ENCODE assay signal across 1 cellular context in the genomic region with DNA sequence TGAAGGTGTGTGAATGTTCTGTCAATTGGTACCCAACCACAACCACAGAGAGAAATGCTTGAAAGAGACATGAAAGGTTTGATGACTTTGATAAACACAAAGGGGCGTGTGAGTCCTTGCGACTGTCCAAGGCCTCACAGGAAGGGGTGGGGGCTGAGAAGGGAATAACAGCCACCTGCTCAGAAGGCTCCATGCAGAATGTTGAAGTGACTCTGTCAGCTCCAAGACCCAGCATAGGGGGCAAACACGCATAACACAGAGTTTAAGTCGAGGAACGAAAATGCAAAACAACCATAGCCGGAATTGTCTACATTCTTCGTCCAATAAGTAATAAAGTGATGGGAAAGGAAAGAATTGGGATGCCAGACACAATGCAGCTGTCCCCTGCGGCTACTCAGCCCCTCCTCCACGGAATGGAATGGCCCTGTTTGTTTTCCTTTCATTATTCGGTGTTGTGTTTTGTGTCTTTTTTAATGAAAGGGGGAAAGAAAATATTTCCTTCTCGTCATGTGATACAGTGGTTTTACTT.
A peak's percentile ranks its signal among the peaks of the same experiment; 100 is the strongest.
TF ChIP-seq lines count a peak whose summit lies in the region.

No MANE protein-coding gene starts in this region.

TF ChIP-seq in HepG2, 621 proteins besides CTCF, POLR2A, EP300 and RAD21 (continued from another document):
- TF ChIP-seq, protein P1, sequence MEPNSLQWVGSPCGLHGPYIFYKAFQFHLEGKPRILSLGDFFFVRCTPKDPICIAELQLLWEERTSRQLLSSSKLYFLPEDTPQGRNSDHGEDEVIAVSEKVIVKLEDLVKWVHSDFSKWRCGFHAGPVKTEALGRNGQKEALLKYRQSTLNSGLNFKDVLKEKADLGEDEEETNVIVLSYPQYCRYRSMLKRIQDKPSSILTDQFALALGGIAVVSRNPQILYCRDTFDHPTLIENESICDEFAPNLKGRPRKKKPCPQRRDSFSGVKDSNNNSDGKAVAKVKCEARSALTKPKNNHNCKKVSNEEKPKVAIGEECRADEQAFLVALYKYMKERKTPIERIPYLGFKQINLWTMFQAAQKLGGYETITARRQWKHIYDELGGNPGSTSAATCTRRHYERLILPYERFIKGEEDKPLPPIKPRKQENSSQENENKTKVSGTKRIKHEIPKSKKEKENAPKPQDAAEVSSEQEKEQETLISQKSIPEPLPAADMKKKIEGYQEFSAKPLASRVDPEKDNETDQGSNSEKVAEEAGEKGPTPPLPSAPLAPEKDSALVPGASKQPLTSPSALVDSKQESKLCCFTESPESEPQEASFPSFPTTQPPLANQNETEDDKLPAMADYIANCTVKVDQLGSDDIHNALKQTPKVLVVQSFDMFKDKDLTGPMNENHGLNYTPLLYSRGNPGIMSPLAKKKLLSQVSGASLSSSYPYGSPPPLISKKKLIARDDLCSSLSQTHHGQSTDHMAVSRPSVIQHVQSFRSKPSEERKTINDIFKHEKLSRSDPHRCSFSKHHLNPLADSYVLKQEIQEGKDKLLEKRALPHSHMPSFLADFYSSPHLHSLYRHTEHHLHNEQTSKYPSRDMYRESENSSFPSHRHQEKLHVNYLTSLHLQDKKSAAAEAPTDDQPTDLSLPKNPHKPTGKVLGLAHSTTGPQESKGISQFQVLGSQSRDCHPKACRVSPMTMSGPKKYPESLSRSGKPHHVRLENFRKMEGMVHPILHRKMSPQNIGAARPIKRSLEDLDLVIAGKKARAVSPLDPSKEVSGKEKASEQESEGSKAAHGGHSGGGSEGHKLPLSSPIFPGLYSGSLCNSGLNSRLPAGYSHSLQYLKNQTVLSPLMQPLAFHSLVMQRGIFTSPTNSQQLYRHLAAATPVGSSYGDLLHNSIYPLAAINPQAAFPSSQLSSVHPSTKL (CRISPR knock-in tag; IDR thresholded peaks at IDR 0.05) = peak; percentile 63
- TF ChIP-seq MED1 (CRISPR knock-in tag; IDR thresholded peaks at IDR 0.05) = peak; percentile 69
- TF ChIP-seq, protein P2, sequence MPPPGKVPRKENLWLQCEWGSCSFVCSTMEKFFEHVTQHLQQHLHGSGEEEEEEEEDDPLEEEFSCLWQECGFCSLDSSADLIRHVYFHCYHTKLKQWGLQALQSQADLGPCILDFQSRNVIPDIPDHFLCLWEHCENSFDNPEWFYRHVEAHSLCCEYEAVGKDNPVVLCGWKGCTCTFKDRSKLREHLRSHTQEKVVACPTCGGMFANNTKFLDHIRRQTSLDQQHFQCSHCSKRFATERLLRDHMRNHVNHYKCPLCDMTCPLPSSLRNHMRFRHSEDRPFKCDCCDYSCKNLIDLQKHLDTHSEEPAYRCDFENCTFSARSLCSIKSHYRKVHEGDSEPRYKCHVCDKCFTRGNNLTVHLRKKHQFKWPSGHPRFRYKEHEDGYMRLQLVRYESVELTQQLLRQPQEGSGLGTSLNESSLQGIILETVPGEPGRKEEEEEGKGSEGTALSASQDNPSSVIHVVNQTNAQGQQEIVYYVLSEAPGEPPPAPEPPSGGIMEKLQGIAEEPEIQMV (CRISPR knock-in tag; IDR thresholded peaks at IDR 0.05; ENCODE audit: low read depth) = no peak
- TF ChIP-seq HMG20A (CRISPR knock-in tag; IDR thresholded peaks at IDR 0.05; ENCODE audit: borderline replicate concordance) = peak; percentile 50; the same call in 1 of the 2 replicates
- 0 out of 2 replicates have a peak, but pooled peaks have one; percentile 32 for TF ChIP-seq ZNF644 (CRISPR knock-in tag; IDR thresholded peaks at IDR 0.05; ENCODE audit: low read depth)
- TF ChIP-seq ZSCAN22 (CRISPR knock-in tag; IDR thresholded peaks at IDR 0.05) = no peak
- no peak for TF ChIP-seq ELF4 (CRISPR knock-in tag; IDR thresholded peaks at IDR 0.05; ENCODE audit: borderline replicate concordance)
- no peak for TF ChIP-seq ZFP36L2 (CRISPR knock-in tag; IDR thresholded peaks at IDR 0.05)
- no peak for TF ChIP-seq PHF20 (CRISPR knock-in tag; IDR thresholded peaks at IDR 0.05)
- TF ChIP-seq NFYB (CRISPR knock-in tag; IDR thresholded peaks at IDR 0.05) = no peak
- peak; percentile 52 for TF ChIP-seq ZMYM4 (CRISPR knock-in tag; IDR thresholded peaks at IDR 0.05)
- no peak for TF ChIP-seq KDM6A (CRISPR knock-in tag; IDR thresholded peaks at IDR 0.05; ENCODE audit: low read depth)
- TF ChIP-seq ZNF335 (CRISPR knock-in tag; IDR thresholded peaks at IDR 0.05) = no peak
- no peak for TF ChIP-seq ZNF75D (CRISPR knock-in tag; IDR thresholded peaks at IDR 0.05; ENCODE audit: borderline replicate concordance)
- no peak for TF ChIP-seq NR2F6 (IDR thresholded peaks at IDR 0.05)
- 0 out of 2 replicates have a peak, but pooled peaks have one; percentile 15 for TF ChIP-seq NR2F6 (CRISPR knock-in tag; IDR thresholded peaks at IDR 0.05)
- TF ChIP-seq NFKBIZ (CRISPR knock-in tag; IDR thresholded peaks at IDR 0.05) = no peak
- TF ChIP-seq ZBTB20 (CRISPR knock-in tag; IDR thresholded peaks at IDR 0.05; ENCODE audit: borderline replicate concordance, low read depth) = no peak
- TF ChIP-seq, protein P3, sequence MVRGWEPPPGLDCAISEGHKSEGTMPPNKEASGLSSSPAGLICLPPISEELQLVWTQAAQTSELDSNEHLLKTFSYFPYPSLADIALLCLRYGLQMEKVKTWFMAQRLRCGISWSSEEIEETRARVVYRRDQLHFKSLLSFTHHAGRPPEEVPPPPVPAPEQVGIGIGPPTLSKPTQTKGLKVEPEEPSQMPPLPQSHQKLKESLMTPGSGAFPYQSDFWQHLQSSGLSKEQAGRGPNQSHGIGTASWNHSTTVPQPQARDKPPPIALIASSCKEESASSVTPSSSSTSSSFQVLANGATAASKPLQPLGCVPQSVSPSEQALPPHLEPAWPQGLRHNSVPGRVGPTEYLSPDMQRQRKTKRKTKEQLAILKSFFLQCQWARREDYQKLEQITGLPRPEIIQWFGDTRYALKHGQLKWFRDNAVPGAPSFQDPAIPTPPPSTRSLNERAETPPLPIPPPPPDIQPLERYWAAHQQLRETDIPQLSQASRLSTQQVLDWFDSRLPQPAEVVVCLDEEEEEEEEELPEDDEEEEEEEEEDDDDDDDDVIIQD (CRISPR knock-in tag; IDR thresholded peaks at IDR 0.05; ENCODE audit: low read depth) = 0 out of 2 replicates have a peak, but pooled peaks have one; percentile 27
- TF ChIP-seq SOX6 (IDR thresholded peaks at IDR 0.05) = no peak
- peak; percentile 43 for TF ChIP-seq SOX6 (CRISPR knock-in tag; IDR thresholded peaks at IDR 0.05)
- TF ChIP-seq ZNF530 (CRISPR knock-in tag; IDR thresholded peaks at IDR 0.05; ENCODE audit: low read depth) = no peak
